In genomic region chr12:2858944-2859352, GRCh38 we compare ENCODE assay signal across 1 cellular context.
TF ChIP-seq lines count a peak whose summit lies in the region.

No MANE protein-coding gene starts in this region.

TF ChIP-seq in HepG2, 621 proteins besides CTCF, POLR2A, EP300 and RAD21:
- no peak for TF ChIP-seq ZC3H13 (CRISPR knock-in tag; IDR thresholded peaks at IDR 0.05)
- TF ChIP-seq TCF7L2 (IDR thresholded peaks at IDR 0.05; ENCODE audit: low read depth, low read length): no peak
- no peak for TF ChIP-seq SNAPC2 (CRISPR knock-in tag; IDR thresholded peaks at IDR 0.05)
- TF ChIP-seq BRCA1 (CRISPR knock-in tag; IDR thresholded peaks at IDR 0.05): no peak
- TF ChIP-seq KLF12 (CRISPR knock-in tag; IDR thresholded peaks at IDR 0.05; ENCODE audit: borderline replicate concordance): no peak
- TF ChIP-seq, protein P1, sequence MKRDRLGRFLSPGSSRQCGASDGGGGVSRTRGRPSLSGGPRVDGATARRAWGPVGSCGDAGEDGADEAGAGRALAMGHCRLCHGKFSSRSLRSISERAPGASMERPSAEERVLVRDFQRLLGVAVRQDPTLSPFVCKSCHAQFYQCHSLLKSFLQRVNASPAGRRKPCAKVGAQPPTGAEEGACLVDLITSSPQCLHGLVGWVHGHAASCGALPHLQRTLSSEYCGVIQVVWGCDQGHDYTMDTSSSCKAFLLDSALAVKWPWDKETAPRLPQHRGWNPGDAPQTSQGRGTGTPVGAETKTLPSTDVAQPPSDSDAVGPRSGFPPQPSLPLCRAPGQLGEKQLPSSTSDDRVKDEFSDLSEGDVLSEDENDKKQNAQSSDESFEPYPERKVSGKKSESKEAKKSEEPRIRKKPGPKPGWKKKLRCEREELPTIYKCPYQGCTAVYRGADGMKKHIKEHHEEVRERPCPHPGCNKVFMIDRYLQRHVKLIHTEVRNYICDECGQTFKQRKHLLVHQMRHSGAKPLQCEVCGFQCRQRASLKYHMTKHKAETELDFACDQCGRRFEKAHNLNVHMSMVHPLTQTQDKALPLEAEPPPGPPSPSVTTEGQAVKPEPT (CRISPR knock-in tag; IDR thresholded peaks at IDR 0.05; ENCODE audit: low read depth): no peak
- TF ChIP-seq KLF9 (CRISPR knock-in tag; IDR thresholded peaks at IDR 0.05; ENCODE audit: low read depth): no peak
- TF ChIP-seq TSC22D2 (CRISPR knock-in tag; IDR thresholded peaks at IDR 0.05; ENCODE audit: borderline replicate concordance): no peak
- TF ChIP-seq ZNF160 (CRISPR knock-in tag; IDR thresholded peaks at IDR 0.05): no peak
- no peak for TF ChIP-seq GPN1 (CRISPR knock-in tag; IDR thresholded peaks at IDR 0.05; ENCODE audit: borderline replicate concordance)
TF ChIP-seq in HepG2: peak in this region for 0.
